ENCODE assay signal across 1 cellular context in genomic region chr3:133124511-133124910, GRCh38.
TF ChIP-seq lines count a peak whose summit lies in the region.

No MANE protein-coding gene starts in this region.

TF ChIP-seq in WTC11, 78 proteins besides CTCF, POLR2A, EP300 and RAD21 (continued from another document):
- TF ChIP-seq AR (CRISPR knock-in tag; IDR thresholded peaks at IDR 0.05): no peak
- TF ChIP-seq GRHL2 (CRISPR knock-in tag; IDR thresholded peaks at IDR 0.05; ENCODE audit: insufficient replicate concordance, severe bottlenecking): no peak
- TF ChIP-seq E2F4 (CRISPR knock-in tag; IDR thresholded peaks at IDR 0.05; ENCODE audit: borderline replicate concordance, low read depth): no peak
TF ChIP-seq in WTC11: peak in this region for 0.
